Comparison of ENCODE assay signal across 11 cellular contexts in the genomic region with DNA sequence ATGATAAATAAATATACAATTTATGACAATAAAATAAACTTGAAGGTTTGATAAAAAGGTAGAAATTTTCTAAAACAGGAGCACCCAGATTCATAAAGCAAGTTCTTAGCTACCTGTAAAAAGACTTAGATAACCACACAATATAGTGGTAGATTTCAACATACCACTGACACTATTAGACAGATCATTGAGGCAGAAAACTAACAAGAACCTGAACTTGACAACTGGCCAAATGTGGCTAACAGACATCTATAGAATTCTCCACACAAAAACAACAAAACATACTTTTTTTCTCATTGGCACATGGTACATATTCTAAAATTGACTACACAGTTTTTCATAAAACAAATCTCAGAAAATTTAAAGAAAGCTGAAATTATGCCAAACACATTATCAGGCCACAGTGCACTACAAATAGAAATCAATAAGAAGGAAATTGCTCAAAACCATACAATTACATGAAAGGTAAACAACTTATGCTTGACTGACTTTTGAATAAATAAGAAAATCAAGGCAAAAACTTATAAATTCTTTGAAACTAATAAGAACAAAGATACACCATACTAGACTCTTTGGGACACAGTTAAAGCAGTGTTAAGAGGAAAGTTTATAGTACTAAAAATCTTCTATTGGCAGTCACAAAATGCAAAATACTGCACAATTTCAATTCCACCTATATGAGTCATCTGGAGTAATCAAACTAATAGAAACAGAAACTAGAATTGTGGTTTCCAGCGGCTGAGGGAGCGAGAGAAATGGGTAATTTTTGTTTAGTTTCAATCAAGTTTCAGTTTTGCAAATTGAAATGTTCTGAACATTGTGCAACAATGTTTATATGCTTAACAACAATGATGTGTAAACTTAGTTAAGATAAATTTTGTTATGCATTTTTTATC.
A peak's percentile ranks its signal among the peaks of the same experiment; 100 is the strongest.
DNase-seq lines count a peak whose midpoint lies in the region; ATAC-seq and FAIRE-seq lines count a peak whose summit lies in the region.
"Had no signal": no experiment of that assay in that cellular context is flagged by ENCODE, and none has a peak within 500 bp of the region (broad histone marks: within the 10 kb centered on the region; RNA-seq: fewer than 3 reads in every experiment).

No MANE protein-coding gene starts in this region.

- ATAC-seq in GM18517 (IDR thresholded peaks at IDR 0.05; ENCODE audit: unreplicated experiment) (peak; percentile 94), GM19468 (IDR thresholded peaks at IDR 0.05; ENCODE audit: extremely low read depth, unreplicated experiment) (peak; percentile 62), HG03095 (IDR thresholded peaks at IDR 0.05; ENCODE audit: unreplicated experiment) (peak; percentile 88), T-helper 17 cell (no peak), Right ventricle myocardium inferior (no peak)
- ATAC-seq: activated CD4-positive, alpha-beta T cell treated with anti-CD3 and anti-CD28 coated beads for 36 hours; left lung had no signal

- FAIRE-seq in HTR-8/SVneo (lab: Jason Lieb, UNC), result no peak

- no peaks in the 10 kb centered on the region for H3K36me3 Mint-ChIP-seq in T-helper 17 cell (ENCODE audit: low read depth)

- H3K9me3 ChIP-seq in T-helper 17 cell (ENCODE audit: control insufficient read depth, low read length, poor library complexity, severe bottlenecking), result no peaks in the 10 kb centered on the region
- H3K9me3 ChIP-seq: left lung had no signal

- H3K27me3 Mint-ChIP-seq in T-helper 17 cell, result no peaks in the 10 kb centered on the region
- H3K27me3 Mint-ChIP-seq: activated CD4-positive, alpha-beta T cell treated with anti-CD3 and anti-CD28 coated beads for 36 hours had no signal

- no peak for DNase-seq in T-helper 17 cell
- DNase-seq in NCI-H1930 (lab: John Stamatoyannopoulos, UW), result no peak
- DNase-seq in HTR-8/SVneo (ENCODE audit: insufficient read length, low spot score), result no peak
- no peak for DNase-seq in Right ventricle myocardium inferior (ENCODE audit: missing footprints)
- DNase-seq in NCI-H2029 treated with DMSO at 0.1 percent for 48 hours (lab: John Stamatoyannopoulos, UW), result no peak
- DNase-seq: activated CD4-positive, alpha-beta T cell treated with anti-CD3 and anti-CD28 coated beads for 36 hours; HCEC 1CT; left lung had no signal

- H3K27ac Mint-ChIP-seq in T-helper 17 cell, result no peak overlapping the region
- H3K27ac Mint-ChIP-seq: activated CD4-positive, alpha-beta T cell treated with anti-CD3 and anti-CD28 coated beads for 36 hours had no signal

- H3K4me3 Mint-ChIP-seq in T-helper 17 cell, result peak overlapping the region; percentile 9
- H3K4me3 Mint-ChIP-seq: activated CD4-positive, alpha-beta T cell treated with anti-CD3 and anti-CD28 coated beads for 36 hours had no signal

- intact Hi-C loops in Right ventricle myocardium inferior (cut with DNase I), result no loop called here

- no peaks in the 10 kb centered on the region for H3K4me1 Mint-ChIP-seq in T-helper 17 cell
- H3K4me1 Mint-ChIP-seq: activated CD4-positive, alpha-beta T cell treated with anti-CD3 and anti-CD28 coated beads for 36 hours had no signal

Comparison
In these comparisons a context has a peak if more than half of its experiments do, and no peak if none do; other contexts are left out.
1. ATAC-seq: peak in GM18517 (single experiment), GM19468 (single experiment) and HG03095 (single experiment); none in T-helper 17 cell (single experiment) and Right ventricle myocardium inferior (single experiment).